Comparison of ENCODE assay signal across 1 cellular context in the genomic region with DNA sequence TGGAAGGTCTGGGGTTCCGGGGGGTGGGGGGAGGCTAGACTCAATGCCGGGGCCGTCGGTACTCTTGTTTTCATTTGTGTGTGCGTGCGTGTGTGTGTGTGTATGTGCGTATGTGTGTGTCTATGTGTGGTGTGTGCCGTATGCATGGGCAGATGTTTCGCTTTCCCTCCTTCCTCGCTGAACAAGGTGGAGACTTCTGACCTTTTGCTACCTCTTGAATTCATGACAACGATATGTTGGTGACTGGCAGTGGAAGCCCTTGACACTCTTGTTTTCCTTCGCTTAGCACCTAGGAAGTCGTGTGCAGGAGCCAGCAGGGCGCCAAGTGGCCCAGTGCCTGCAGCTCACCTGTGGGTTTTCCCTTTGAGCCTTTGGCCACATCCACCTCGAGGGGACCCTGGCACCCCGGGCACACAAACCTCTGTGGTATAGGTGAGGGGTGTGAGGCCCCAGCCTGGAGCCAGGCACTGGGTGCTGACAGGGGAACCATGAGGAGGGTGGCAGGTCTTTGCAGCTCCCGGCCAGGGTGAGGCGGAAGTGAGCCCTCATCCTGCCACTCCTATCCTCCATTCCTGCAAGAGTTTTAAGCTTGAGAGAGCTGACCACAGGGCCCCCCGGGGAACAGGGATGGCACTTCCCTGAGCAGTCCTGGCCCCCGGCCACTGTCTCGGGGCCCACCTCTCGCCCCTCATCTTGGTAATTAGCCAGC.
A peak's percentile ranks its signal among the peaks of the same experiment; 100 is the strongest.
TF ChIP-seq lines count a peak whose summit lies in the region.

No MANE protein-coding gene starts in this region.

TF ChIP-seq in K562, 482 proteins besides CTCF, POLR2A, EP300 and RAD21 (continued from another document and continues in another):
- TF ChIP-seq JUN (IDR thresholded peaks at IDR 0.05; ENCODE audit: borderline replicate concordance, low read depth, low read length) = no peak
- TF ChIP-seq JUN (CRISPR knock-in tag; IDR thresholded peaks at IDR 0.05; ENCODE audit: borderline replicate concordance) = no peak
- no peak for TF ChIP-seq IFI16 (CRISPR knock-in tag; IDR thresholded peaks at IDR 0.05)
- TF ChIP-seq CBFA2T2 (conservative IDR thresholded peaks at IDR 0.05) = no peak
- TF ChIP-seq ZNF766 (CRISPR knock-in tag; conservative IDR thresholded peaks at IDR 0.05) = no peak
- TF ChIP-seq, protein P1, sequence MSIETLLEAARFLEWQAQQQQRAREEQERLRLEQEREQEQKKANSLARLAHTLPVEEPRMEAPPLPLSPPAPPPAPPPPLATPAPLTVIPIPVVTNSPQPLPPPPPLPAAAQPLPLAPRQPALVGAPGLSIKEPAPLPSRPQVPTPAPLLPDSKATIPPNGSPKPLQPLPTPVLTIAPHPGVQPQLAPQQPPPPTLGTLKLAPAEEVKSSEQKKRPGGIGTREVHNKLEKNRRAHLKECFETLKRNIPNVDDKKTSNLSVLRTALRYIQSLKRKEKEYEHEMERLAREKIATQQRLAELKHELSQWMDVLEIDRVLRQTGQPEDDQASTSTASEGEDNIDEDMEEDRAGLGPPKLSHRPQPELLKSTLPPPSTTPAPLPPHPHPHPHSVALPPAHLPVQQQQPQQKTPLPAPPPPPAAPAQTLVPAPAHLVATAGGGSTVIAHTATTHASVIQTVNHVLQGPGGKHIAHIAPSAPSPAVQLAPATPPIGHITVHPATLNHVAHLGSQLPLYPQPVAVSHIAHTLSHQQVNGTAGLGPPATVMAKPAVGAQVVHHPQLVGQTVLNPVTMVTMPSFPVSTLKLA (conservative IDR thresholded peaks at IDR 0.05) = no peak
- no peak for TF ChIP-seq RBBP5 (IDR thresholded peaks at IDR 0.05; ENCODE audit: borderline replicate concordance, insufficient read depth, low read length, poor library complexity, severe bottlenecking)
- 0 out of 2 replicates have a peak, but pooled peaks have one; percentile 27 for TF ChIP-seq ZNF76 (CRISPR knock-in tag; IDR thresholded peaks at IDR 0.05; ENCODE audit: borderline replicate concordance)
- TF ChIP-seq ZNF24 (IDR thresholded peaks at IDR 0.05) = no peak
- no peak for TF ChIP-seq CREBBP (IDR thresholded peaks at IDR 0.05; ENCODE audit: low read depth, low read length)
- TF ChIP-seq HDAC3 (IDR thresholded peaks at IDR 0.05; ENCODE audit: borderline replicate concordance, partially characterized antibody) = no peak
- no peak for TF ChIP-seq FUS (optimal IDR thresholded peaks at IDR 0.05; ENCODE audit: low read depth, low read length)
- peak; percentile 48; the same call in 1 of the 2 replicates for TF ChIP-seq CTBP1 (IDR thresholded peaks at IDR 0.05; ENCODE audit: borderline replicate concordance)
- no peak for TF ChIP-seq RFX1 (IDR thresholded peaks at IDR 0.05)
- no peak for TF ChIP-seq ZNF217 (CRISPR knock-in tag; IDR thresholded peaks at IDR 0.05)
- TF ChIP-seq, protein P2, sequence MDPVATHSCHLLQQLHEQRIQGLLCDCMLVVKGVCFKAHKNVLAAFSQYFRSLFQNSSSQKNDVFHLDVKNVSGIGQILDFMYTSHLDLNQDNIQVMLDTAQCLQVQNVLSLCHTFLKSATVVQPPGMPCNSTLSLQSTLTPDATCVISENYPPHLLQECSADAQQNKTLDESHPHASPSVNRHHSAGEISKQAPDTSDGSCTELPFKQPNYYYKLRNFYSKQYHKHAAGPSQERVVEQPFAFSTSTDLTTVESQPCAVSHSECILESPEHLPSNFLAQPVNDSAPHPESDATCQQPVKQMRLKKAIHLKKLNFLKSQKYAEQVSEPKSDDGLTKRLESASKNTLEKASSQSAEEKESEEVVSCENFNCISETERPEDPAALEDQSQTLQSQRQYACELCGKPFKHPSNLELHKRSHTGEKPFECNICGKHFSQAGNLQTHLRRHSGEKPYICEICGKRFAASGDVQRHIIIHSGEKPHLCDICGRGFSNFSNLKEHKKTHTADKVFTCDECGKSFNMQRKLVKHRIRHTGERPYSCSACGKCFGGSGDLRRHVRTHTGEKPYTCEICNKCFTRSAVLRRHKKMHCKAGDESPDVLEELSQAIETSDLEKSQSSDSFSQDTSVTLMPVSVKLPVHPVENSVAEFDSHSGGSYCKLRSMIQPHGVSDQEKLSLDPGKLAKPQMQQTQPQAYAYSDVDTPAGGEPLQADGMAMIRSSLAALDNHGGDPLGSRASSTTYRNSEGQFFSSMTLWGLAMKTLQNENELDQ (CRISPR knock-in tag; IDR thresholded peaks at IDR 0.05; ENCODE audit: borderline replicate concordance) = no peak
- no peak for TF ChIP-seq ZFP1 (CRISPR knock-in tag; IDR thresholded peaks at IDR 0.05)
- no peak for TF ChIP-seq RBM34 (IDR thresholded peaks at IDR 0.05; ENCODE audit: borderline replicate concordance, insufficient read depth, low read length)
- TF ChIP-seq ZNF589 (CRISPR knock-in tag; IDR thresholded peaks at IDR 0.05; ENCODE audit: low read depth) = no peak
- TF ChIP-seq, protein P3, sequence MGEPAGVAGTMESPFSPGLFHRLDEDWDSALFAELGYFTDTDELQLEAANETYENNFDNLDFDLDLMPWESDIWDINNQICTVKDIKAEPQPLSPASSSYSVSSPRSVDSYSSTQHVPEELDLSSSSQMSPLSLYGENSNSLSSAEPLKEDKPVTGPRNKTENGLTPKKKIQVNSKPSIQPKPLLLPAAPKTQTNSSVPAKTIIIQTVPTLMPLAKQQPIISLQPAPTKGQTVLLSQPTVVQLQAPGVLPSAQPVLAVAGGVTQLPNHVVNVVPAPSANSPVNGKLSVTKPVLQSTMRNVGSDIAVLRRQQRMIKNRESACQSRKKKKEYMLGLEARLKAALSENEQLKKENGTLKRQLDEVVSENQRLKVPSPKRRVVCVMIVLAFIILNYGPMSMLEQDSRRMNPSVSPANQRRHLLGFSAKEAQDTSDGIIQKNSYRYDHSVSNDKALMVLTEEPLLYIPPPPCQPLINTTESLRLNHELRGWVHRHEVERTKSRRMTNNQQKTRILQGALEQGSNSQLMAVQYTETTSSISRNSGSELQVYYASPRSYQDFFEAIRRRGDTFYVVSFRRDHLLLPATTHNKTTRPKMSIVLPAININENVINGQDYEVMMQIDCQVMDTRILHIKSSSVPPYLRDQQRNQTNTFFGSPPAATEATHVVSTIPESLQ (CRISPR knock-in tag; IDR thresholded peaks at IDR 0.05) = no peak
- TF ChIP-seq NCOA6 (IDR thresholded peaks at IDR 0.05) = no peak
- TF ChIP-seq GTF2E2 (tag; IDR thresholded peaks at IDR 0.05) = no peak
- no peak for TF ChIP-seq ZFPM2 (CRISPR knock-in tag; IDR thresholded peaks at IDR 0.05)
- TF ChIP-seq, protein P4, sequence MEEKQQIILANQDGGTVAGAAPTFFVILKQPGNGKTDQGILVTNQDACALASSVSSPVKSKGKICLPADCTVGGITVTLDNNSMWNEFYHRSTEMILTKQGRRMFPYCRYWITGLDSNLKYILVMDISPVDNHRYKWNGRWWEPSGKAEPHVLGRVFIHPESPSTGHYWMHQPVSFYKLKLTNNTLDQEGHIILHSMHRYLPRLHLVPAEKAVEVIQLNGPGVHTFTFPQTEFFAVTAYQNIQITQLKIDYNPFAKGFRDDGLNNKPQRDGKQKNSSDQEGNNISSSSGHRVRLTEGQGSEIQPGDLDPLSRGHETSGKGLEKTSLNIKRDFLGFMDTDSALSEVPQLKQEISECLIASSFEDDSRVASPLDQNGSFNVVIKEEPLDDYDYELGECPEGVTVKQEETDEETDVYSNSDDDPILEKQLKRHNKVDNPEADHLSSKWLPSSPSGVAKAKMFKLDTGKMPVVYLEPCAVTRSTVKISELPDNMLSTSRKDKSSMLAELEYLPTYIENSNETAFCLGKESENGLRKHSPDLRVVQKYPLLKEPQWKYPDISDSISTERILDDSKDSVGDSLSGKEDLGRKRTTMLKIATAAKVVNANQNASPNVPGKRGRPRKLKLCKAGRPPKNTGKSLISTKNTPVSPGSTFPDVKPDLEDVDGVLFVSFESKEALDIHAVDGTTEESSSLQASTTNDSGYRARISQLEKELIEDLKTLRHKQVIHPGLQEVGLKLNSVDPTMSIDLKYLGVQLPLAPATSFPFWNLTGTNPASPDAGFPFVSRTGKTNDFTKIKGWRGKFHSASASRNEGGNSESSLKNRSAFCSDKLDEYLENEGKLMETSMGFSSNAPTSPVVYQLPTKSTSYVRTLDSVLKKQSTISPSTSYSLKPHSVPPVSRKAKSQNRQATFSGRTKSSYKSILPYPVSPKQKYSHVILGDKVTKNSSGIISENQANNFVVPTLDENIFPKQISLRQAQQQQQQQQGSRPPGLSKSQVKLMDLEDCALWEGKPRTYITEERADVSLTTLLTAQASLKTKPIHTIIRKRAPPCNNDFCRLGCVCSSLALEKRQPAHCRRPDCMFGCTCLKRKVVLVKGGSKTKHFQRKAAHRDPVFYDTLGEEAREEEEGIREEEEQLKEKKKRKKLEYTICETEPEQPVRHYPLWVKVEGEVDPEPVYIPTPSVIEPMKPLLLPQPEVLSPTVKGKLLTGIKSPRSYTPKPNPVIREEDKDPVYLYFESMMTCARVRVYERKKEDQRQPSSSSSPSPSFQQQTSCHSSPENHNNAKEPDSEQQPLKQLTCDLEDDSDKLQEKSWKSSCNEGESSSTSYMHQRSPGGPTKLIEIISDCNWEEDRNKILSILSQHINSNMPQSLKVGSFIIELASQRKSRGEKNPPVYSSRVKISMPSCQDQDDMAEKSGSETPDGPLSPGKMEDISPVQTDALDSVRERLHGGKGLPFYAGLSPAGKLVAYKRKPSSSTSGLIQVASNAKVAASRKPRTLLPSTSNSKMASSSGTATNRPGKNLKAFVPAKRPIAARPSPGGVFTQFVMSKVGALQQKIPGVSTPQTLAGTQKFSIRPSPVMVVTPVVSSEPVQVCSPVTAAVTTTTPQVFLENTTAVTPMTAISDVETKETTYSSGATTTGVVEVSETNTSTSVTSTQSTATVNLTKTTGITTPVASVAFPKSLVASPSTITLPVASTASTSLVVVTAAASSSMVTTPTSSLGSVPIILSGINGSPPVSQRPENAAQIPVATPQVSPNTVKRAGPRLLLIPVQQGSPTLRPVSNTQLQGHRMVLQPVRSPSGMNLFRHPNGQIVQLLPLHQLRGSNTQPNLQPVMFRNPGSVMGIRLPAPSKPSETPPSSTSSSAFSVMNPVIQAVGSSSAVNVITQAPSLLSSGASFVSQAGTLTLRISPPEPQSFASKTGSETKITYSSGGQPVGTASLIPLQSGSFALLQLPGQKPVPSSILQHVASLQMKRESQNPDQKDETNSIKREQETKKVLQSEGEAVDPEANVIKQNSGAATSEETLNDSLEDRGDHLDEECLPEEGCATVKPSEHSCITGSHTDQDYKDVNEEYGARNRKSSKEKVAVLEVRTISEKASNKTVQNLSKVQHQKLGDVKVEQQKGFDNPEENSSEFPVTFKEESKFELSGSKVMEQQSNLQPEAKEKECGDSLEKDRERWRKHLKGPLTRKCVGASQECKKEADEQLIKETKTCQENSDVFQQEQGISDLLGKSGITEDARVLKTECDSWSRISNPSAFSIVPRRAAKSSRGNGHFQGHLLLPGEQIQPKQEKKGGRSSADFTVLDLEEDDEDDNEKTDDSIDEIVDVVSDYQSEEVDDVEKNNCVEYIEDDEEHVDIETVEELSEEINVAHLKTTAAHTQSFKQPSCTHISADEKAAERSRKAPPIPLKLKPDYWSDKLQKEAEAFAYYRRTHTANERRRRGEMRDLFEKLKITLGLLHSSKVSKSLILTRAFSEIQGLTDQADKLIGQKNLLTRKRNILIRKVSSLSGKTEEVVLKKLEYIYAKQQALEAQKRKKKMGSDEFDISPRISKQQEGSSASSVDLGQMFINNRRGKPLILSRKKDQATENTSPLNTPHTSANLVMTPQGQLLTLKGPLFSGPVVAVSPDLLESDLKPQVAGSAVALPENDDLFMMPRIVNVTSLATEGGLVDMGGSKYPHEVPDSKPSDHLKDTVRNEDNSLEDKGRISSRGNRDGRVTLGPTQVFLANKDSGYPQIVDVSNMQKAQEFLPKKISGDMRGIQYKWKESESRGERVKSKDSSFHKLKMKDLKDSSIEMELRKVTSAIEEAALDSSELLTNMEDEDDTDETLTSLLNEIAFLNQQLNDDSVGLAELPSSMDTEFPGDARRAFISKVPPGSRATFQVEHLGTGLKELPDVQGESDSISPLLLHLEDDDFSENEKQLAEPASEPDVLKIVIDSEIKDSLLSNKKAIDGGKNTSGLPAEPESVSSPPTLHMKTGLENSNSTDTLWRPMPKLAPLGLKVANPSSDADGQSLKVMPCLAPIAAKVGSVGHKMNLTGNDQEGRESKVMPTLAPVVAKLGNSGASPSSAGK (IDR thresholded peaks at IDR 0.05) = no peak
- TF ChIP-seq KDM1A (IDR thresholded peaks at IDR 0.05) = no peak
- TF ChIP-seq ARHGAP35 (IDR thresholded peaks at IDR 0.05; ENCODE audit: partially characterized antibody) = no peak
- peak; percentile 31; the same call in 1 of the 2 replicates for TF ChIP-seq FOXK1 (CRISPR knock-in tag; IDR thresholded peaks at IDR 0.05; ENCODE audit: borderline replicate concordance)
